1 cellular context compared by ENCODE assay signal in the genomic region with DNA sequence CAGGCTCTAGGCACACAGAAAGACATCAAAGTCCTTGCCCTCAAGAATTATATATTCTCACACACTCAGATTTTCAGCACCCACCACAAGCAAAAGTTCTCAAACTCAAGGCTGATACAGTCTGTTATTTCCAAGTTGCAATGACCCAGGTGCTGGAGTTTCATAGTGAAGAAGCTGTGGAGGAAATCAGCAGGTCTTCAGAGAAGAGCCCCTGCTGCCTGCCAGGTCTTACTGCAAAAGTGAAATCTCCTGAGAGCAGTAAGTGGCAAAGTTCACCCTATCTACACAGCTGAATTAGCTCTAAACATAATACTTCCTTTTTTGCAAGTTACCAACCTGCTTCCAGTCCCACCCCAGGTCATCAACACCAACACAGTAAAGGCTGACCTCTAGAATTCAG.
TF ChIP-seq lines count a peak whose summit lies in the region.

No MANE protein-coding gene starts in this region.

TF ChIP-seq in HepG2, 621 proteins besides CTCF, POLR2A, EP300 and RAD21 (continued from another document):
- TF ChIP-seq, protein P1, sequence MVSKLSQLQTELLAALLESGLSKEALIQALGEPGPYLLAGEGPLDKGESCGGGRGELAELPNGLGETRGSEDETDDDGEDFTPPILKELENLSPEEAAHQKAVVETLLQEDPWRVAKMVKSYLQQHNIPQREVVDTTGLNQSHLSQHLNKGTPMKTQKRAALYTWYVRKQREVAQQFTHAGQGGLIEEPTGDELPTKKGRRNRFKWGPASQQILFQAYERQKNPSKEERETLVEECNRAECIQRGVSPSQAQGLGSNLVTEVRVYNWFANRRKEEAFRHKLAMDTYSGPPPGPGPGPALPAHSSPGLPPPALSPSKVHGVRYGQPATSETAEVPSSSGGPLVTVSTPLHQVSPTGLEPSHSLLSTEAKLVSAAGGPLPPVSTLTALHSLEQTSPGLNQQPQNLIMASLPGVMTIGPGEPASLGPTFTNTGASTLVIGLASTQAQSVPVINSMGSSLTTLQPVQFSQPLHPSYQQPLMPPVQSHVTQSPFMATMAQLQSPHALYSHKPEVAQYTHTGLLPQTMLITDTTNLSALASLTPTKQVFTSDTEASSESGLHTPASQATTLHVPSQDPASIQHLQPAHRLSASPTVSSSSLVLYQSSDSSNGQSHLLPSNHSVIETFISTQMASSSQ (IDR thresholded peaks at IDR 0.05; ENCODE audit: low read depth): no peak
- TF ChIP-seq, protein P1 (CRISPR knock-in tag; IDR thresholded peaks at IDR 0.05; ENCODE audit: borderline replicate concordance): no peak
- TF ChIP-seq RARG (CRISPR knock-in tag; IDR thresholded peaks at IDR 0.05; ENCODE audit: low read depth): no peak
- TF ChIP-seq CBFB (CRISPR knock-in tag; IDR thresholded peaks at IDR 0.05): no peak
- TF ChIP-seq, protein P2, sequence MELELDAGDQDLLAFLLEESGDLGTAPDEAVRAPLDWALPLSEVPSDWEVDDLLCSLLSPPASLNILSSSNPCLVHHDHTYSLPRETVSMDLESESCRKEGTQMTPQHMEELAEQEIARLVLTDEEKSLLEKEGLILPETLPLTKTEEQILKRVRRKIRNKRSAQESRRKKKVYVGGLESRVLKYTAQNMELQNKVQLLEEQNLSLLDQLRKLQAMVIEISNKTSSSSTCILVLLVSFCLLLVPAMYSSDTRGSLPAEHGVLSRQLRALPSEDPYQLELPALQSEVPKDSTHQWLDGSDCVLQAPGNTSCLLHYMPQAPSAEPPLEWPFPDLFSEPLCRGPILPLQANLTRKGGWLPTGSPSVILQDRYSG (CRISPR knock-in tag; IDR thresholded peaks at IDR 0.05): no peak
- TF ChIP-seq CC2D1A (CRISPR knock-in tag; IDR thresholded peaks at IDR 0.05): no peak
- no peak for TF ChIP-seq YY1 (IDR thresholded peaks at IDR 0.05; ENCODE audit: insufficient read depth, insufficient replicate concordance, low read depth, low read length)
- no peak for TF ChIP-seq ZNF253 (CRISPR knock-in tag; IDR thresholded peaks at IDR 0.05; ENCODE audit: borderline replicate concordance)
- TF ChIP-seq CENPT (CRISPR knock-in tag; IDR thresholded peaks at IDR 0.05; ENCODE audit: low read depth): no peak
